ENCODE assay signal across 13 cellular contexts in the genomic region with DNA sequence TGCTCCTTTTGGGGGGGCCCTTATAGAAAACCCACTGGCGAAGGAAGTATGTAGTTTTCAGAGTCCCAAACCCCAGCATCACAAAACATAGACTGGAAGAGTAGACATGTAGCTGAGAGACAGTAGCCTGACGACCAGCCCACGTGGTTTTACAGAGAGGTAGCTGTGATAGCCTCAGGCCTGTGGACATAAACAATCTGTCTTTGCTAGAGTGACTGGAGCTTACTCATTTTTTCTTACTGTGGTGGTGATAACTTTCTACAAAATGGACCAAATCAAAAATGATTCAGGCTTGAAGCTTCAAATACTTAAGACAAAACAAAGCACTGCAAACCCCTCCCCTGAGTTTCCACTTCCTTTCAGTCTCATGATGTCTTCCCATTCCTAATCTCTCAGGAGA.
"Had no signal": no experiment of that assay in that cellular context is flagged by ENCODE, and none has a peak within 500 bp of the region (broad histone marks: within the 10 kb centered on the region; RNA-seq: fewer than 3 reads in every experiment).

No MANE protein-coding gene starts in this region.

- H3K4me1 ChIP-seq: colonic mucosa, tibial nerve had no signal

- H3K27ac ChIP-seq: colonic mucosa, tibial nerve had no signal

- H3K9me3 ChIP-seq: colonic mucosa, tibial nerve had no signal

- DNase-seq: activated CD4-positive, alpha-beta T cell treated with anti-CD3 and anti-CD28 coated beads for 1 hour; activated CD4-positive, alpha-beta T cell treated with anti-CD3 and anti-CD28 coated beads, Interleukin-2, amount 50 U/mL, for 48 hours; activated CD8-positive, alpha-beta memory T cell treated with anti-CD3 and anti-CD28 coated beads, Interleukin-2, amount 10 ng/mL, durations not matched to agents 7 days and 5 days; activated gamma-delta T cell treated with Interleukin-2 at 50 U/mL for 16 hours; activated naive CD8-positive, alpha-beta T cell treated with anti-CD3 and anti-CD28 coated beads for 36 hours; activated T-cell treated with anti-CD3 and anti-CD28 coated beads, Interleukin-2, amount 50 U/mL, for 48 hours; colonic mucosa; effector CD4-positive, alpha-beta T cell; hypothalamus; nucleus accumbens; right cardiac atrium; small intestine had no signal

- H3K27me3 ChIP-seq: colonic mucosa, tibial nerve had no signal

- H3K4me3 ChIP-seq: colonic mucosa, tibial nerve had no signal

- H3K36me3 ChIP-seq: colonic mucosa, tibial nerve had no signal
